In genomic region chr2:18132697-18133096, GRCh38 we compare ENCODE assay signal across 1 cellular context.
TF ChIP-seq lines count a peak whose summit lies in the region.

No MANE protein-coding gene starts in this region.

TF ChIP-seq in GM23338, 12 proteins besides CTCF, POLR2A, EP300 and RAD21 (continued from another document):
- TF ChIP-seq, protein P1, sequence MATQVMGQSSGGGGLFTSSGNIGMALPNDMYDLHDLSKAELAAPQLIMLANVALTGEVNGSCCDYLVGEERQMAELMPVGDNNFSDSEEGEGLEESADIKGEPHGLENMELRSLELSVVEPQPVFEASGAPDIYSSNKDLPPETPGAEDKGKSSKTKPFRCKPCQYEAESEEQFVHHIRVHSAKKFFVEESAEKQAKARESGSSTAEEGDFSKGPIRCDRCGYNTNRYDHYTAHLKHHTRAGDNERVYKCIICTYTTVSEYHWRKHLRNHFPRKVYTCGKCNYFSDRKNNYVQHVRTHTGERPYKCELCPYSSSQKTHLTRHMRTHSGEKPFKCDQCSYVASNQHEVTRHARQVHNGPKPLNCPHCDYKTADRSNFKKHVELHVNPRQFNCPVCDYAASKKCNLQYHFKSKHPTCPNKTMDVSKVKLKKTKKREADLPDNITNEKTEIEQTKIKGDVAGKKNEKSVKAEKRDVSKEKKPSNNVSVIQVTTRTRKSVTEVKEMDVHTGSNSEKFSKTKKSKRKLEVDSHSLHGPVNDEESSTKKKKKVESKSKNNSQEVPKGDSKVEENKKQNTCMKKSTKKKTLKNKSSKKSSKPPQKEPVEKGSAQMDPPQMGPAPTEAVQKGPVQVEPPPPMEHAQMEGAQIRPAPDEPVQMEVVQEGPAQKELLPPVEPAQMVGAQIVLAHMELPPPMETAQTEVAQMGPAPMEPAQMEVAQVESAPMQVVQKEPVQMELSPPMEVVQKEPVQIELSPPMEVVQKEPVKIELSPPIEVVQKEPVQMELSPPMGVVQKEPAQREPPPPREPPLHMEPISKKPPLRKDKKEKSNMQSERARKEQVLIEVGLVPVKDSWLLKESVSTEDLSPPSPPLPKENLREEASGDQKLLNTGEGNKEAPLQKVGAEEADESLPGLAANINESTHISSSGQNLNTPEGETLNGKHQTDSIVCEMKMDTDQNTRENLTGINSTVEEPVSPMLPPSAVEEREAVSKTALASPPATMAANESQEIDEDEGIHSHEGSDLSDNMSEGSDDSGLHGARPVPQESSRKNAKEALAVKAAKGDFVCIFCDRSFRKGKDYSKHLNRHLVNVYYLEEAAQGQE (IDR thresholded peaks at IDR 0.05; ENCODE audit: unreplicated experiment) = no peak
- no peak for TF ChIP-seq ZNF114 (CRISPR knock-in tag; IDR thresholded peaks at IDR 0.05)
- TF ChIP-seq JUNB (IDR thresholded peaks at IDR 0.05; ENCODE audit: unreplicated experiment) = no peak
- TF ChIP-seq, protein P2, sequence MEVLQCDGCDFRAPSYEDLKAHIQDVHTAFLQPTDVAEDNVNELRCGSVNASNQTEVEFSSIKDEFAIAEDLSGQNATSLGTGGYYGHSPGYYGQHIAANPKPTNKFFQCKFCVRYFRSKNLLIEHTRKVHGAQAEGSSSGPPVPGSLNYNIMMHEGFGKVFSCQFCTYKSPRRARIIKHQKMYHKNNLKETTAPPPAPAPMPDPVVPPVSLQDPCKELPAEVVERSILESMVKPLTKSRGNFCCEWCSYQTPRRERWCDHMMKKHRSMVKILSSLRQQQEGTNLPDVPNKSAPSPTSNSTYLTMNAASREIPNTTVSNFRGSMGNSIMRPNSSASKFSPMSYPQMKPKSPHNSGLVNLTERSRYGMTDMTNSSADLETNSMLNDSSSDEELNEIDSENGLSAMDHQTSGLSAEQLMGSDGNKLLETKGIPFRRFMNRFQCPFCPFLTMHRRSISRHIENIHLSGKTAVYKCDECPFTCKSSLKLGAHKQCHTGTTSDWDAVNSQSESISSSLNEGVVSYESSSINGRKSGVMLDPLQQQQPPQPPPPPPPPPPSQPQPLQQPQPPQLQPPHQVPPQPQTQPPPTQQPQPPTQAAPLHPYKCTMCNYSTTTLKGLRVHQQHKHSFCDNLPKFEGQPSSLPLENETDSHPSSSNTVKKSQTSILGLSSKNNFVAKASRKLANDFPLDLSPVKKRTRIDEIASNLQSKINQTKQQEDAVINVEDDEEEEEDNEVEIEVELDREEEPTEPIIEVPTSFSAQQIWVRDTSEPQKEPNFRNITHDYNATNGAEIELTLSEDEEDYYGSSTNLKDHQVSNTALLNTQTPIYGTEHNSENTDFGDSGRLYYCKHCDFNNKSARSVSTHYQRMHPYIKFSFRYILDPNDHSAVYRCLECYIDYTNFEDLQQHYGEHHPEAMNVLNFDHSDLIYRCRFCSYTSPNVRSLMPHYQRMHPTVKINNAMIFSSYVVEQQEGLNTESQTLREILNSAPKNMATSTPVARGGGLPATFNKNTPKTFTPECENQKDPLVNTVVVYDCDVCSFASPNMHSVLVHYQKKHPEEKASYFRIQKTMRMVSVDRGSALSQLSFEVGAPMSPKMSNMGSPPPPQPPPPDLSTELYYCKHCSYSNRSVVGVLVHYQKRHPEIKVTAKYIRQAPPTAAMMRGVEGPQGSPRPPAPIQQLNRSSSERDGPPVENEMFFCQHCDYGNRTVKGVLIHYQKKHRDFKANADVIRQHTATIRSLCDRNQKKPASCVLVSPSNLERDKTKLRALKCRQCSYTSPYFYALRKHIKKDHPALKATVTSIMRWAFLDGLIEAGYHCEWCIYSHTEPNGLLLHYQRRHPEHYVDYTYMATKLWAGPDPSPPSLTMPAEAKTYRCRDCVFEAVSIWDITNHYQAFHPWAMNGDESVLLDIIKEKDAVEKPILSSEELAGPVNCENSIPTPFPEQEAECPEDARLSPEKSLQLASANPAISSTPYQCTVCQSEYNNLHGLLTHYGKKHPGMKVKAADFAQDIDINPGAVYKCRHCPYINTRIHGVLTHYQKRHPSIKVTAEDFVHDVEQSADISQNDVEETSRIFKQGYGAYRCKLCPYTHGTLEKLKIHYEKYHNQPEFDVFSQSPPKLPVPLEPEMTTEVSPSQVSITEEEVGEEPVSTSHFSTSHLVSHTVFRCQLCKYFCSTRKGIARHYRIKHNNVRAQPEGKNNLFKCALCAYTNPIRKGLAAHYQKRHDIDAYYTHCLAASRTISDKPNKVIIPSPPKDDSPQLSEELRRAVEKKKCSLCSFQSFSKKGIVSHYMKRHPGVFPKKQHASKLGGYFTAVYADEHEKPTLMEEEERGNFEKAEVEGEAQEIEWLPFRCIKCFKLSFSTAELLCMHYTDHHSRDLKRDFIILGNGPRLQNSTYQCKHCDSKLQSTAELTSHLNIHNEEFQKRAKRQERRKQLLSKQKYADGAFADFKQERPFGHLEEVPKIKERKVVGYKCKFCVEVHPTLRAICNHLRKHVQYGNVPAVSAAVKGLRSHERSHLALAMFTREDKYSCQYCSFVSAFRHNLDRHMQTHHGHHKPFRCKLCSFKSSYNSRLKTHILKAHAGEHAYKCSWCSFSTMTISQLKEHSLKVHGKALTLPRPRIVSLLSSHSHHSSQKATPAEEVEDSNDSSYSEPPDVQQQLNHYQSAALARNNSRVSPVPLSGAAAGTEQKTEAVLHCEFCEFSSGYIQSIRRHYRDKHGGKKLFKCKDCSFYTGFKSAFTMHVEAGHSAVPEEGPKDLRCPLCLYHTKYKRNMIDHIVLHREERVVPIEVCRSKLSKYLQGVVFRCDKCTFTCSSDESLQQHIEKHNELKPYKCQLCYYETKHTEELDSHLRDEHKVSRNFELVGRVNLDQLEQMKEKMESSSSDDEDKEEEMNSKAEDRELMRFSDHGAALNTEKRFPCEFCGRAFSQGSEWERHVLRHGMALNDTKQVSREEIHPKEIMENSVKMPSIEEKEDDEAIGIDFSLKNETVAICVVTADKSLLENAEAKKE (CRISPR knock-in tag; IDR thresholded peaks at IDR 0.05) = no peak
- TF ChIP-seq ETS1 (IDR thresholded peaks at IDR 0.05) = no peak
- no peak for TF ChIP-seq CREB1 (CRISPR knock-in tag; IDR thresholded peaks at IDR 0.05; ENCODE audit: low read depth)
- no peak for TF ChIP-seq EZH2 (IDR thresholded peaks at IDR 0.05; ENCODE audit: low read depth, unreplicated experiment)
- TF ChIP-seq NANOG (IDR thresholded peaks at IDR 0.05; ENCODE audit: borderline replicate concordance) = no peak
